1 cellular context compared by ENCODE assay signal in genomic region chr1:51675177-51675780, GRCh38.
TF ChIP-seq lines count a peak whose summit lies in the region.

No MANE protein-coding gene starts in this region.

TF ChIP-seq in HEK293, 187 proteins besides CTCF, POLR2A, EP300 and RAD21 (continued from another document):
- TF ChIP-seq, protein P1, sequence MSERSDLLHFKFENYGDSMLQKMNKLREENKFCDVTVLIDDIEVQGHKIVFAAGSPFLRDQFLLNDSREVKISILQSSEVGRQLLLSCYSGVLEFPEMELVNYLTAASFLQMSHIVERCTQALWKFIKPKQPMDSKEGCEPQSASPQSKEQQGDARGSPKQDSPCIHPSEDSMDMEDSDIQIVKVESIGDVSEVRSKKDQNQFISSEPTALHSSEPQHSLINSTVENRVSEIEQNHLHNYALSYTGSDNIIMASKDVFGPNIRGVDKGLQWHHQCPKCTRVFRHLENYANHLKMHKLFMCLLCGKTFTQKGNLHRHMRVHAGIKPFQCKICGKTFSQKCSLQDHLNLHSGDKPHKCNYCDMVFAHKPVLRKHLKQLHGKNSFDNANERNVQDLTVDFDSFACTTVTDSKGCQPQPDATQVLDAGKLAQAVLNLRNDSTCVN (tag by site-specific recombination; optimal IDR thresholded peaks at IDR 0.05): no peak
- TF ChIP-seq ZNF830 (tag by site-specific recombination; IDR thresholded peaks at IDR 0.05; ENCODE audit: low read depth) (no peak), ZNF114 (tag by site-specific recombination; IDR thresholded peaks at IDR 0.05) (no peak)
